ENCODE assay signal across 1 cellular context in the genomic region with DNA sequence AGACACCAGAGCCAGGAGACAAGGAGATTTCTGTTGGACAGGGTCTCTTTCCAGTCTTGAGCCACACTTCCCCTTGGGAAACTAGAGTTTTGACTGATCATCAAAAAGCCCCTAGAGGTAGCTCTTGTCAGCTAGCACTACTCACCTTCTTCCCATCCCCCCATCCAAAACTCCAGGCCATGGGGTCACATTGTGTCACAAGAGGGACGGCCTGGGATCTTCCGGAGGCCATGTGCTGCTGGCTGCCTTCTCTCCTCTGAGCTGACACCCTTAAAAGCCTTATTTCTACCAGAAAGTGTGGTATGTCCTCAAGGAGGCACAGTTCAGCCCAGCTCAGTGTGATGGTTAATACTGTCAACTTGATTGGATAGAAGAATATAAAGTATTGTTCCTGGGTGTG.
TF ChIP-seq lines count a peak whose summit lies in the region.

No MANE protein-coding gene starts in this region.

TF ChIP-seq in SK-N-SH, 30 proteins besides CTCF, POLR2A, EP300 and RAD21 (continued from another document):
- TF ChIP-seq, protein P1, sequence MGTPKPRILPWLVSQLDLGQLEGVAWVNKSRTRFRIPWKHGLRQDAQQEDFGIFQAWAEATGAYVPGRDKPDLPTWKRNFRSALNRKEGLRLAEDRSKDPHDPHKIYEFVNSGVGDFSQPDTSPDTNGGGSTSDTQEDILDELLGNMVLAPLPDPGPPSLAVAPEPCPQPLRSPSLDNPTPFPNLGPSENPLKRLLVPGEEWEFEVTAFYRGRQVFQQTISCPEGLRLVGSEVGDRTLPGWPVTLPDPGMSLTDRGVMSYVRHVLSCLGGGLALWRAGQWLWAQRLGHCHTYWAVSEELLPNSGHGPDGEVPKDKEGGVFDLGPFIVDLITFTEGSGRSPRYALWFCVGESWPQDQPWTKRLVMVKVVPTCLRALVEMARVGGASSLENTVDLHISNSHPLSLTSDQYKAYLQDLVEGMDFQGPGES (IDR thresholded peaks at IDR 0.05; ENCODE audit: low read depth, low read length) = no peak
- no peak for TF ChIP-seq FOXJ3 (CRISPR knock-in tag; IDR thresholded peaks at IDR 0.05)
- TF ChIP-seq FOSL2 (IDR thresholded peaks at IDR 0.05; ENCODE audit: borderline replicate concordance, low read depth) = no peak
- TF ChIP-seq SMC3 (IDR thresholded peaks at IDR 0.05; ENCODE audit: low read depth, low read length) = no peak
- TF ChIP-seq, protein P2, sequence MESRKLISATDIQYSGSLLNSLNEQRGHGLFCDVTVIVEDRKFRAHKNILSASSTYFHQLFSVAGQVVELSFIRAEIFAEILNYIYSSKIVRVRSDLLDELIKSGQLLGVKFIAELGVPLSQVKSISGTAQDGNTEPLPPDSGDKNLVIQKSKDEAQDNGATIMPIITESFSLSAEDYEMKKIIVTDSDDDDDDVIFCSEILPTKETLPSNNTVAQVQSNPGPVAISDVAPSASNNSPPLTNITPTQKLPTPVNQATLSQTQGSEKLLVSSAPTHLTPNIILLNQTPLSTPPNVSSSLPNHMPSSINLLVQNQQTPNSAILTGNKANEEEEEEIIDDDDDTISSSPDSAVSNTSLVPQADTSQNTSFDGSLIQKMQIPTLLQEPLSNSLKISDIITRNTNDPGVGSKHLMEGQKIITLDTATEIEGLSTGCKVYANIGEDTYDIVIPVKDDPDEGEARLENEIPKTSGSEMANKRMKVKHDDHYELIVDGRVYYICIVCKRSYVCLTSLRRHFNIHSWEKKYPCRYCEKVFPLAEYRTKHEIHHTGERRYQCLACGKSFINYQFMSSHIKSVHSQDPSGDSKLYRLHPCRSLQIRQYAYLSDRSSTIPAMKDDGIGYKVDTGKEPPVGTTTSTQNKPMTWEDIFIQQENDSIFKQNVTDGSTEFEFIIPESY (IDR thresholded peaks at IDR 0.05; ENCODE audit: borderline replicate concordance, low read depth) = no peak
- no peak for TF ChIP-seq NFIC (IDR thresholded peaks at IDR 0.05; ENCODE audit: borderline replicate concordance)
